Comparison of ENCODE assay signal across 1 cellular context in the genomic region with DNA sequence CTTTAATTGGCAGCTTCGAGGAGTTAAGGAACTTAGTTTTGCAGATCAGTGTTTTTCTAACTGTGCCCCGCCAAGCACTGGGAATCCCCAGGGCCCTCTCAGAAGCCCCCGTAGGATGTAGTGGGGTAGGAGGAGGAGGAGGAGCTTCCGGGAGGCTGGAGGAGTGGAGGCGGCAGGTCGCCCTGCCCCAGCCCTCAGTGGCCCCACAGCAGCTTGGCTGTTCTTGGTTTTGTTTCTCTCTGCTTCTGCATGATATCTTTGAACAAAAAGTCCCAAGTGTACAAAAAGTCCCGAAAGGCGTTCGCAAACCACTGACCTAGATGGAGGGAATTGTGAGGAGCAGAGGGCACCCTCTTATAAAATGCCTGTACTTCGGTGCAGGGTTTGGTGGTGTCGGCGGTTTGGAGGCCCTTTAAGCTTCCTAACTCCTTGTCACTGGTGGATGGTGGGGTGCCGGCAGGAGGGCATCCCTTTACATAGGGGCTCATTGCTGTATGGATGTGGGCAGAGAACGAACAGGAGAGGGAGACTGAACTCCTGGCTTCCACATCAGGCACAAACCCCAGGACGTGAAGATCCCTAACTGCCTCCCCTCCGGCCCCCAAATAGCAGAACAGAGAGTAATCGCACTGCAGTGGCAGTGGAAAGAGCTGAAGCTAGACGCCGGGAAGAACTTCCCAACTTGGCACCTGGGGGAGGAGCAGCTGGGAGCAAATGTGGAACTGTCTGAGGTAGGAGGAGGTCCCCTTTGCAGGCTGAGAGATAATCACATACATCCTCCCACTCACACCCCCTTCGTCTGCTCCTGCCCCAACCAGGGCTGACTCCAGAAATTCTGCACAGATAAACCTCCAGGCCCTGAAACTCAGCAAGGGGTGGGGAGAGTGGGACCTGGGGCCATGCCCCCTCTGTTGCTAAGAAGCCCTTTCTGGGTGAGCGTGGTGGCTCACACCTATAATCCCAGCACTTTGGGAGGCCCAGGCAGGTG.
A peak's percentile ranks its signal among the peaks of the same experiment; 100 is the strongest.
TF ChIP-seq lines count a peak whose summit lies in the region.

No MANE protein-coding gene starts in this region.

TF ChIP-seq in GM12878, 131 proteins besides CTCF, POLR2A, EP300 and RAD21 (continues in another document):
- no peak for TF ChIP-seq SMC3 (IDR thresholded peaks at IDR 0.05; ENCODE audit: borderline replicate concordance, low read length)
- TF ChIP-seq POU2F2 (IDR thresholded peaks at IDR 0.05; ENCODE audit: borderline replicate concordance, low read depth, low read length): 0 out of 3 replicates have a peak, but pooled peaks have one; percentile 8
- TF ChIP-seq IRF4 (IDR thresholded peaks at IDR 0.05; ENCODE audit: low read depth, low read length): no peak
- TF ChIP-seq MEF2B (IDR thresholded peaks at IDR 0.05; ENCODE audit: partially characterized antibody, poor library complexity, severe bottlenecking): peak; percentile 30
- TF ChIP-seq PRDM15 (CRISPR knock-in tag; IDR thresholded peaks at IDR 0.05): no peak
- peak; percentile 61; the same call in 1 of the 2 replicates for TF ChIP-seq DPF2 (IDR thresholded peaks at IDR 0.05)
- no peak for TF ChIP-seq RFX5 (IDR thresholded peaks at IDR 0.05; ENCODE audit: low read depth, low read length)
- TF ChIP-seq EGR1 (IDR thresholded peaks at IDR 0.05; ENCODE audit: borderline replicate concordance in 1 of 2, low read depth in 2 of 2, low read length in 2 of 2): peak in 1 of 2 experiments; percentile 35; a peak in 1 of 3 replicates
- peak; percentile 31; the same call in 1 of the 2 replicates for TF ChIP-seq GATAD2B (conservative IDR thresholded peaks at IDR 0.05; ENCODE audit: low read depth)
- no peak for TF ChIP-seq SMAD1 (IDR thresholded peaks at IDR 0.05; ENCODE audit: low read depth, partially characterized antibody)
- TF ChIP-seq, protein P1, sequence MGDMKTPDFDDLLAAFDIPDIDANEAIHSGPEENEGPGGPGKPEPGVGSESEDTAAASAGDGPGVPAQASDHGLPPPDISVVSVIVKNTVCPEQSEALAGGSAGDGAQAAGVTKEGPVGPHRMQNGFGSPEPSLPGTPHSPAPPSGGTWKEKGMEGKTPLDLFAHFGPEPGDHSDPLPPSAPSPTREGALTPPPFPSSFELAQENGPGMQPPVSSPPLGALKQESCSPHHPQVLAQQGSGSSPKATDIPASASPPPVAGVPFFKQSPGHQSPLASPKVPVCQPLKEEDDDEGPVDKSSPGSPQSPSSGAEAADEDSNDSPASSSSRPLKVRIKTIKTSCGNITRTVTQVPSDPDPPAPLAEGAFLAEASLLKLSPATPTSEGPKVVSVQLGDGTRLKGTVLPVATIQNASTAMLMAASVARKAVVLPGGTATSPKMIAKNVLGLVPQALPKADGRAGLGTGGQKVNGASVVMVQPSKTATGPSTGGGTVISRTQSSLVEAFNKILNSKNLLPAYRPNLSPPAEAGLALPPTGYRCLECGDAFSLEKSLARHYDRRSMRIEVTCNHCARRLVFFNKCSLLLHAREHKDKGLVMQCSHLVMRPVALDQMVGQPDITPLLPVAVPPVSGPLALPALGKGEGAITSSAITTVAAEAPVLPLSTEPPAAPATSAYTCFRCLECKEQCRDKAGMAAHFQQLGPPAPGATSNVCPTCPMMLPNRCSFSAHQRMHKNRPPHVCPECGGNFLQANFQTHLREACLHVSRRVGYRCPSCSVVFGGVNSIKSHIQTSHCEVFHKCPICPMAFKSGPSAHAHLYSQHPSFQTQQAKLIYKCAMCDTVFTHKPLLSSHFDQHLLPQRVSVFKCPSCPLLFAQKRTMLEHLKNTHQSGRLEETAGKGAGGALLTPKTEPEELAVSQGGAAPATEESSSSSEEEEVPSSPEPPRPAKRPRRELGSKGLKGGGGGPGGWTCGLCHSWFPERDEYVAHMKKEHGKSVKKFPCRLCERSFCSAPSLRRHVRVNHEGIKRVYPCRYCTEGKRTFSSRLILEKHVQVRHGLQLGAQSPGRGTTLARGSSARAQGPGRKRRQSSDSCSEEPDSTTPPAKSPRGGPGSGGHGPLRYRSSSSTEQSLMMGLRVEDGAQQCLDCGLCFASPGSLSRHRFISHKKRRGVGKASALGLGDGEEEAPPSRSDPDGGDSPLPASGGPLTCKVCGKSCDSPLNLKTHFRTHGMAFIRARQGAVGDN (IDR thresholded peaks at IDR 0.05): 0 out of 2 replicates have a peak, but pooled peaks have one; percentile 28
- TF ChIP-seq SMARCA5 (IDR thresholded peaks at IDR 0.05): peak; percentile 67; the same call in 1 of the 2 replicates
- TF ChIP-seq EED (IDR thresholded peaks at IDR 0.05; ENCODE audit: low read depth): peak; percentile 80
- TF ChIP-seq NR2C1 (IDR thresholded peaks at IDR 0.05): no peak
- peak; percentile 11; the same call in 1 of the 2 replicates for TF ChIP-seq REST (IDR thresholded peaks at IDR 0.05; ENCODE audit: low read depth, low read length)
- no peak for TF ChIP-seq CHD1 (IDR thresholded peaks at IDR 0.05; ENCODE audit: low read depth, low read length)
- no peak for TF ChIP-seq MEF2A (IDR thresholded peaks at IDR 0.05; ENCODE audit: insufficient read depth, low read depth, low read length)
- TF ChIP-seq, protein P2, sequence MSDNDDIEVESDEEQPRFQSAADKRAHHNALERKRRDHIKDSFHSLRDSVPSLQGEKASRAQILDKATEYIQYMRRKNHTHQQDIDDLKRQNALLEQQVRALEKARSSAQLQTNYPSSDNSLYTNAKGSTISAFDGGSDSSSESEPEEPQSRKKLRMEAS (IDR thresholded peaks at IDR 0.05; ENCODE audit: low read depth, low read length): 0 out of 2 replicates have a peak, but pooled peaks have one; percentile 25
- TF ChIP-seq BRCA1 (IDR thresholded peaks at IDR 0.05; ENCODE audit: low read depth, low read length): no peak
- no peak for TF ChIP-seq NR2C2 (IDR thresholded peaks at IDR 0.05; ENCODE audit: borderline replicate concordance, control insufficient read depth, insufficient read length, low read depth)
- TF ChIP-seq NFXL1 (IDR thresholded peaks at IDR 0.05; ENCODE audit: borderline replicate concordance): 0 out of 2 replicates have a peak, but pooled peaks have one; percentile 27
- peak; percentile 68 to 75 for TF ChIP-seq IKZF2 (IDR thresholded peaks at IDR 0.05)
- peak; percentile 38; the same call in 1 of the 2 replicates for TF ChIP-seq NFIC (IDR thresholded peaks at IDR 0.05; ENCODE audit: low read depth, low read length)
- no peak for TF ChIP-seq FOS (IDR thresholded peaks at IDR 0.05; ENCODE audit: borderline replicate concordance, extremely low read depth, insufficient read length)
- 0 out of 4 replicates have a peak, but pooled peaks of 1 of the 2 experiments have one; percentile 2 for TF ChIP-seq BHLHE40 (IDR thresholded peaks at IDR 0.05; ENCODE audit: borderline replicate concordance in 1 of 2, low read depth in 2 of 2, low read length in 1 of 2)
- peak; percentile 76 for TF ChIP-seq RUNX3 (IDR thresholded peaks at IDR 0.05; ENCODE audit: low read length)
- peak; percentile 86 for TF ChIP-seq IKZF1 (conservative IDR thresholded peaks at IDR 0.05)
- no peak for TF ChIP-seq NBN (IDR thresholded peaks at IDR 0.05)
- no peak for TF ChIP-seq SREBF2 (IDR thresholded peaks at IDR 0.05; ENCODE audit: low read length)
- no peak for TF ChIP-seq CEBPZ (IDR thresholded peaks at IDR 0.05; ENCODE audit: low read depth, low read length)
- no peak for TF ChIP-seq STAT3 (IDR thresholded peaks at IDR 0.05; ENCODE audit: low read depth, low read length)
- TF ChIP-seq, protein P3, sequence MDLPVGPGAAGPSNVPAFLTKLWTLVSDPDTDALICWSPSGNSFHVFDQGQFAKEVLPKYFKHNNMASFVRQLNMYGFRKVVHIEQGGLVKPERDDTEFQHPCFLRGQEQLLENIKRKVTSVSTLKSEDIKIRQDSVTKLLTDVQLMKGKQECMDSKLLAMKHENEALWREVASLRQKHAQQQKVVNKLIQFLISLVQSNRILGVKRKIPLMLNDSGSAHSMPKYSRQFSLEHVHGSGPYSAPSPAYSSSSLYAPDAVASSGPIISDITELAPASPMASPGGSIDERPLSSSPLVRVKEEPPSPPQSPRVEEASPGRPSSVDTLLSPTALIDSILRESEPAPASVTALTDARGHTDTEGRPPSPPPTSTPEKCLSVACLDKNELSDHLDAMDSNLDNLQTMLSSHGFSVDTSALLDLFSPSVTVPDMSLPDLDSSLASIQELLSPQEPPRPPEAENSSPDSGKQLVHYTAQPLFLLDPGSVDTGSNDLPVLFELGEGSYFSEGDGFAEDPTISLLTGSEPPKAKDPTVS (IDR thresholded peaks at IDR 0.05; ENCODE audit: low read depth, low read length): no peak
- TF ChIP-seq TCF12 (IDR thresholded peaks at IDR 0.05; ENCODE audit: low read depth, low read length): no peak
- TF ChIP-seq TCF7 (IDR thresholded peaks at IDR 0.05; ENCODE audit: borderline replicate concordance): no peak
- no peak for TF ChIP-seq PAX5 (IDR thresholded peaks at IDR 0.05; ENCODE audit: borderline replicate concordance, low read depth, low read length)
- TF ChIP-seq SP1 (IDR thresholded peaks at IDR 0.05; ENCODE audit: low read depth, low read length): peak; percentile 40
